In the genomic region with DNA sequence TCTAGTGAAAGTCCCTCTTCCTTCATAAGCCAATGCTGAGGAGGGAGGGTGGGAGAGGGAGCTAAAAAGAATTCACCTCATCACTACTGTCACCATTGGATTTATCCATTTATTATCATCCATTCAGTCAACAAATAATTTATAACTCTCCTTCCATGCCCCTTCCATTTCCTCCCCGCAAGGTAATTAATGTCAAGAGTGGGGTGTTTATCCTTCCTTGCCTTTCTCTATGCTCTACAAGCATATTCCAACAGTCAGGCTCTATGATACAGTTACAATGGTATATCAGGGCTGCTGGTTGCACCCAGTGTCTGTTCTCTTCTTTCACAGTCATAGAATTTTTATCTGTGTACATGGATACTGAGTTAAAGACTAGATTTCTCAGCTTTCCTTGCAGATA, we compare ENCODE assay signal across 7 cellular contexts.
"Had no signal": no experiment of that assay in that cellular context is flagged by ENCODE, and none has a peak within 500 bp of the region (broad histone marks: within the 10 kb centered on the region; RNA-seq: fewer than 3 reads in every experiment).

No MANE protein-coding gene starts in this region.

- FAIRE-seq: HepG2 had no signal

- H3K9me3 Mint-ChIP-seq: IgD-negative memory B cell had no signal

- H3K36me3 Mint-ChIP-seq: IgD-negative memory B cell had no signal

- H3K27me3 Mint-ChIP-seq: IgD-negative memory B cell had no signal

- H3K9ac ChIP-seq: KMS-11 had no signal

- ATAC-seq: HepG2 had no signal

- H3K4me3 Mint-ChIP-seq: IgD-negative memory B cell had no signal

- H3K27ac Mint-ChIP-seq: IgD-negative memory B cell had no signal

- H3K4me2 ChIP-seq: KMS-11 had no signal

- H3K27ac ChIP-seq: HL-60, KMS-11 had no signal

- DNase-seq: IMR-90, KBM-7, KG1 had no signal
